9 cellular contexts compared by ENCODE assay signal in the genomic region with DNA sequence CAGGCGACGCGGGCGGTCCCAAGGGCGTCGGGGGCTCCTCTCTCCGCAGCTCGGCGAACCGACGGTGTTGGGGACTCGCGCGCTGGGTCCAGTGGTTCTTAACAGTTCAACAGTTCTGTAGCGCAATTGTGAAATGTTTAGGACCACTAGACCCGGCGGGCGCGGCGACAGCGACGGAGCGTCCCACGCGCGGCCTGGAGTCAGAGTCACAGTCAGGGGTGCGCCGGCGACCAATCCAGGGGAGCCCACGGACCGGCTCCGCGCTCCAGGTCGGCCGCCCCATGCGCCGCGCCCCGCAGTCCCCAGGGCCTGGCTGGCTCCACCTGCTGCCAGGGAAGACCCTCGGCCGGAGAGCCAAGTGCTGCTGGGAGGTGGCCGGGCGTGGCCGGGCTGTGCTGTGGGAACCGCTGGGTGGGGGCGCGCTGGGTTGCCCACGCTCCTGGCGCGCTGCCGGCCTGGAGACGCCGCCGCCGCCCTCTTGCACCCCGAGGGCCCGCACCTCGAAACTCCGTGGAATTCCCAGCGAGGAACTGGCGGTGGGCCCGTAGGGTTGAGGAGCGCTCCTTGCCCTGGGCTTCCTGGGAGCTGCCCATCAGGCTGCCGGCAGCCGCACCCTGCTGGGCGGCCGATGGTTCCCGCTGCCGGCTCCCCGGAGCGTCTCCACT. TPM values are rescaled to one million over a fixed set of nuclear protein-coding genes. Genes with fewer than 3 reads are reported as not detected.
A peak's percentile ranks its signal among the peaks of the same experiment; 100 is the strongest.
DNase-seq lines count a peak whose midpoint lies in the region; ATAC-seq and TF ChIP-seq lines count a peak whose summit lies in the region.
"Had no signal": no experiment of that assay in that cellular context is flagged by ENCODE, and none has a peak within 500 bp of the region (broad histone marks: within the 10 kb centered on the region; RNA-seq: fewer than 3 reads in every experiment).

No MANE protein-coding gene starts in this region.

- no peaks in the 10 kb centered on the region for H3K4me1 ChIP-seq in SK-N-SH (ENCODE audit: control insufficient read depth in 1 of 2, insufficient read depth in 2 of 2, low read depth in 1 of 2, low read length in 1 of 2)
- no peaks in the 10 kb centered on the region for H3K4me1 ChIP-seq in iPS-18a (ENCODE audit: control insufficient read depth, low read depth, low read length)

- H3K27ac Mint-ChIP-seq in activated T-helper 2 cell treated with anti-CD3 and anti-CD28 coated beads, Interferon-gamma antibody, Interleukin-2, Interleukin-4, amounts not matched to agents 10 μg/mL and 5 μg/mL and 100 μg/mL, durations not matched to agents 14 hours and 24 hours and 36 hours, result no peak overlapping the region
- no peak overlapping the region for H3K27ac Mint-ChIP-seq in effector memory CD8-positive, alpha-beta T cell

- H3K4me2 ChIP-seq in SK-N-SH, result no peak overlapping the region

- H3K9me3 Mint-ChIP-seq in activated T-helper 2 cell treated with anti-CD3 and anti-CD28 coated beads, Interferon-gamma antibody, Interleukin-2, Interleukin-4, amounts not matched to agents 10 μg/mL and 5 μg/mL and 100 μg/mL, durations not matched to agents 14 hours and 24 hours and 36 hours, result no peaks in the 10 kb centered on the region
- no peaks in the 10 kb centered on the region for H3K9me3 Mint-ChIP-seq in effector memory CD8-positive, alpha-beta T cell

- POLR2A ChIA-PET in SK-N-SH (lab: Yijun Ruan, JAX), result no interaction called here

- H3K4me1 Mint-ChIP-seq in activated T-helper 2 cell treated with anti-CD3 and anti-CD28 coated beads, Interferon-gamma antibody, Interleukin-2, Interleukin-4, amounts not matched to agents 10 μg/mL and 5 μg/mL and 100 μg/mL, durations not matched to agents 14 hours and 24 hours and 36 hours (ENCODE audit: low read depth), result no peaks in the 10 kb centered on the region
- H3K4me1 Mint-ChIP-seq in effector memory CD8-positive, alpha-beta T cell (ENCODE audit: low read depth in 2 of 2), result no peaks in the 10 kb centered on the region

- H3K9me2 ChIP-seq in SK-N-SH, result no peaks in the 10 kb centered on the region

- H3K4me3 Mint-ChIP-seq in activated T-helper 2 cell treated with anti-CD3 and anti-CD28 coated beads, Interferon-gamma antibody, Interleukin-2, Interleukin-4, amounts not matched to agents 10 μg/mL and 5 μg/mL and 100 μg/mL, durations not matched to agents 14 hours and 24 hours and 36 hours (ENCODE audit: low read depth), result peak overlapping the region; percentile 26
- peak overlapping the region in 1 of 2 donors; percentile 34 for H3K4me3 Mint-ChIP-seq in effector memory CD8-positive, alpha-beta T cell

- TF ChIP-seq CTCF in SK-N-SH (IDR thresholded peaks at IDR 0.05), result no peak

- TF ChIP-seq EP300 in SK-N-SH (IDR thresholded peaks at IDR 0.05; ENCODE audit: borderline replicate concordance in 1 of 2, low read depth in 1 of 2, low read length in 1 of 2), result no peak

- no peaks in the 10 kb centered on the region for H3F3A ChIP-seq in SK-N-SH (replicated peaks; ENCODE audit: insufficient read depth)

- H3K9me3 ChIP-seq in SK-N-SH, result no peaks in the 10 kb centered on the region
- no peaks in the 10 kb centered on the region for H3K9me3 ChIP-seq in iPS-18a (ENCODE audit: control insufficient read depth, low read depth, low read length)

- intact Hi-C loops in activated T-helper 2 cell treated with anti-CD3 and anti-CD28 coated beads, Interferon-gamma antibody, Interleukin-2, Interleukin-4, amounts not matched to agents 10 μg/mL and 5 μg/mL and 100 μg/mL, durations not matched to agents 14 hours and 24 hours and 36 hours (cut with micrococcal nuclease), result no loop called here
- intact Hi-C loops in sciatic nerve (cut with DNase I), result no loop called here

- no peak overlapping the region for H2AFZ ChIP-seq in SK-N-SH (ENCODE audit: low read depth)

- TF ChIP-seq RAD21 in SK-N-SH (IDR thresholded peaks at IDR 0.05; ENCODE audit: low read length), result no peak

- H3K9ac ChIP-seq in SK-N-SH (no peak overlapping the region), iPS-18a (ENCODE audit: low read length) (no peak overlapping the region)

- ATAC-seq in SK-N-SH treated with all-trans-retinoic acid at 6 μM for 48 hours (no peak), sciatic nerve (no peak), GM18517 (IDR thresholded peaks at IDR 0.05; ENCODE audit: unreplicated experiment) (no peak)
- ATAC-seq in effector memory CD8-positive, alpha-beta T cell (replicated peaks), result no peak

- H4K20me1 ChIP-seq in SK-N-SH (ENCODE audit: insufficient read depth), result no peaks in the 10 kb centered on the region

- no peak overlapping the region for H3K27ac ChIP-seq in SK-N-SH (ENCODE audit: low read depth in 2 of 2, low read length in 1 of 2)
- H3K27ac ChIP-seq in iPS-18a (ENCODE audit: low read length), result no peak overlapping the region

- no peaks in the 10 kb centered on the region for H3K79me2 ChIP-seq in SK-N-SH (ENCODE audit: insufficient read depth)

- CTCF ChIA-PET in SK-N-SH (lab: Yijun Ruan, JAX), result interaction anchor here (4.4 to 5.0 kb wide), 2 partner anchors 23 to 39 kb away, joined by 22 to 30 read pairs; no protein-coding TSS in a partner anchor

- H3K36me3 Mint-ChIP-seq in activated T-helper 2 cell treated with anti-CD3 and anti-CD28 coated beads, Interferon-gamma antibody, Interleukin-2, Interleukin-4, amounts not matched to agents 10 μg/mL and 5 μg/mL and 100 μg/mL, durations not matched to agents 14 hours and 24 hours and 36 hours (ENCODE audit: low read depth), result no peaks in the 10 kb centered on the region
- no peaks in the 10 kb centered on the region for H3K36me3 Mint-ChIP-seq in effector memory CD8-positive, alpha-beta T cell (ENCODE audit: insufficient read depth)

- H3K27me3 ChIP-seq in SK-N-SH (ENCODE audit: insufficient read depth) (no peaks in the 10 kb centered on the region), iPS-18a (ENCODE audit: control insufficient read depth, insufficient read depth, low read length) (peaks cover 43% of the 10 kb centered on the region)

- WGBS in SK-N-SH (ENCODE audit: low lambda C conversion rate), result 87% methylated on average over 14 of the region's 71 CpGs

- no peaks in the 10 kb centered on the region for H3K36me3 ChIP-seq in SK-N-SH (replicated peaks in 1 of 2; ENCODE audit: control insufficient read depth in 1 of 2, insufficient read depth in 2 of 2, low read length in 1 of 2)
- no peaks in the 10 kb centered on the region for H3K36me3 ChIP-seq in iPS-18a (ENCODE audit: control insufficient read depth, low read depth, low read length)

- peaks cover 23% of the 10 kb centered on the region for H3K27me3 Mint-ChIP-seq in activated T-helper 2 cell treated with anti-CD3 and anti-CD28 coated beads, Interferon-gamma antibody, Interleukin-2, Interleukin-4, amounts not matched to agents 10 μg/mL and 5 μg/mL and 100 μg/mL, durations not matched to agents 14 hours and 24 hours and 36 hours (ENCODE audit: low read depth)
- H3K27me3 Mint-ChIP-seq in effector memory CD8-positive, alpha-beta T cell, result peaks cover 45 to 60% of the 10 kb centered on the region in 2 donors

- DNase-seq in SK-N-SH (peak; percentile 15), sciatic nerve (ENCODE audit: low spot score) (peak; percentile 41), NCI-H2196 treated with DMSO at 0.1 percent for 48 hours (lab: John Stamatoyannopoulos, UW; ENCODE audit: unreplicated experiment) (no peak)
- DNase-seq in activated T-helper 2 cell treated with anti-CD3 and anti-CD28 coated beads, Interferon-gamma antibody, Interleukin-2, Interleukin-4, amounts not matched to agents 10 μg/mL and 5 μg/mL and 100 μg/mL, durations not matched to agents 14 hours and 24 hours and 36 hours (ENCODE audit: low spot score), result no peak
- DNase-seq in effector memory CD8-positive, alpha-beta T cell, result no peak
- DNase-seq: Karpas-422 had no signal

- H3K4me3 ChIP-seq in SK-N-SH (ENCODE audit: low read depth in 2 of 2, low read length in 1 of 2) (no peak overlapping the region), iPS-18a (ENCODE audit: low read length) (peak overlapping the region; percentile 28)

TF ChIP-seq in SK-N-SH, 30 proteins besides CTCF, POLR2A, EP300 and RAD21:
- no peak for TF ChIP-seq TCF12 (IDR thresholded peaks at IDR 0.05)
- TF ChIP-seq RXRA (IDR thresholded peaks at IDR 0.05; ENCODE audit: borderline replicate concordance, low read depth), result no peak
- TF ChIP-seq FOSL2 (IDR thresholded peaks at IDR 0.05; ENCODE audit: borderline replicate concordance, low read depth), result no peak
- no peak for TF ChIP-seq FOXJ3 (CRISPR knock-in tag; IDR thresholded peaks at IDR 0.05)
TF ChIP-seq in SK-N-SH: peak in this region for 0.

TF ChIP-seq in SK-N-SH treated with all-trans-retinoic acid at 6 μM for 48 hours, 23 proteins besides CTCF, POLR2A, EP300 and RAD21:
- TF ChIP-seq OSR1 (CRISPR knock-in tag; IDR thresholded peaks at IDR 0.05), result no peak

RNA-seq across cellular contexts. Expression of gene KIF26A, which starts 20.9 kb away (rescaled TPM):
- 1.4 and 1.7 TPM in 2 replicates for polyA plus RNA-seq in SK-N-SH (2012; rRNA removed)
- polyA plus RNA-seq in SK-N-SH (2012; cell fraction: cytosol; rRNA removed), result 0.79 and 1.5 TPM in 2 replicates
- polyA plus RNA-seq in SK-N-SH (2012; cell fraction: nucleus; rRNA removed), result 2.1 and 4.0 TPM in 2 replicates
- 0.28 and 0.34 TPM in 2 replicates for total RNA-seq in activated T-helper 2 cell treated with anti-CD3 and anti-CD28 coated beads, Interferon-gamma antibody, Interleukin-2, Interleukin-4, amounts not matched to agents 10 μg/mL and 5 μg/mL and 100 μg/mL, durations not matched to agents 14 hours and 24 hours and 36 hours
- 10.4 TPM for total RNA-seq in sciatic nerve

RNA-seq across cellular contexts. Expression of gene ASPG, which starts 32.0 kb away (rescaled TPM):
- not detected in 2 replicates for polyA plus RNA-seq in SK-N-SH (2012; rRNA removed)
- not detected in 2 replicates for polyA plus RNA-seq in SK-N-SH (2012; cell fraction: cytosol; rRNA removed)
- 0.01 TPM in 1 of 2 replicates, not detected in the other for polyA plus RNA-seq in SK-N-SH (2012; cell fraction: nucleus; rRNA removed)
- total RNA-seq in activated T-helper 2 cell treated with anti-CD3 and anti-CD28 coated beads, Interferon-gamma antibody, Interleukin-2, Interleukin-4, amounts not matched to agents 10 μg/mL and 5 μg/mL and 100 μg/mL, durations not matched to agents 14 hours and 24 hours and 36 hours, result not detected in 2 replicates
- total RNA-seq in sciatic nerve, result 4.6 TPM

Comparison
In these comparisons a context has a peak if more than half of its experiments do, and no peak if none do; other contexts are left out.
1. DNase-seq: peak in SK-N-SH (single experiment) and sciatic nerve (single experiment); none in activated T-helper 2 cell treated with anti-CD3 and anti-CD28 coated beads, Interferon-gamma antibody, Interleukin-2, Interleukin-4, amounts not matched to agents 10 μg/mL and 5 μg/mL and 100 μg/mL, durations not matched to agents 14 hours and 24 hours and 36 hours (single experiment), NCI-H2196 treated with DMSO at 0.1 percent for 48 hours (single experiment) and effector memory CD8-positive, alpha-beta T cell (0 of 3).